In the genomic region with DNA sequence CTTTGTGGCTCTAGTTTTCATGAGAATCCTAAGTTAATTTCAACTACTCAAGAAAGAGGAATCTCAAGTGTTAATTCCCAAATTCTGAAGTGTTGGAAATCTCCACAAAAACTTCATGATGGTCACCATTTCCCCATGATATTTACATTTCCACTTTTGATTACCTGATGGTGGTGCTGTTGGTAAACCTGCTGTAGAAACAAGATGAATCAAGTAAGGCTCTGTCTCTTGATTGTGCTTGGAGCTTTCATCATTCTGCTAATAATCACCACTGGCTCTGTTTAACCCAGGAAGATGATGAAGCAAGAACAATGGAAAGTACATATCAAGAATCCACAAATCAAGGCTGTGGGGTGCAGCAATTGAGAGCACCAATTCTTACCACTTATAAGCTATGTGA, we compare ENCODE assay signal across 15 cellular contexts.
A peak's percentile ranks its signal among the peaks of the same experiment; 100 is the strongest.
DNase-seq lines count a peak whose midpoint lies in the region; ATAC-seq, FAIRE-seq and TF ChIP-seq lines count a peak whose summit lies in the region.
"Had no signal": no experiment of that assay in that cellular context is flagged by ENCODE, and none has a peak within 500 bp of the region (broad histone marks: within the 10 kb centered on the region; RNA-seq: fewer than 3 reads in every experiment).

No MANE protein-coding gene starts in this region.

- H3K4me1 Mint-ChIP-seq in CD14-positive monocyte = no peaks in the 10 kb centered on the region
- no peaks in the 10 kb centered on the region for H3K4me1 Mint-ChIP-seq in activated naive CD8-positive, alpha-beta T cell treated with anti-CD3 and anti-CD28 coated beads, Interleukin-2, amount 50 U/mL, for 24 hours
- H3K4me1 Mint-ChIP-seq: activated CD4-positive, alpha-beta T cell treated with anti-CD3 and anti-CD28 coated beads, Interleukin-2, amount 10 ng/mL, durations not matched to agents 24 days and 14 days; activated naive CD8-positive, alpha-beta T cell treated with anti-CD3 and anti-CD28 coated beads, Interleukin-2, amount 10 ng/mL, durations not matched to agents 7 days and 5 days; mesothelial cell of epicardium had no signal

- SMC1A ChIA-PET in GM12878 (lab: Charles Lee; ENCODE audit: uncharacterized antibody, unreplicated experiment) = interaction anchor here (0.7 to 2.7 kb wide), 2 partner anchors 224 to 637 kb away, joined by 3 to 15 read pairs; no protein-coding TSS in a partner anchor

- TF ChIP-seq POLR2A in GM12878 (IDR thresholded peaks at IDR 0.05; ENCODE audit: low read depth, low read length) (no peak), testis (IDR thresholded peaks at IDR 0.05) (no peak)

- no peak overlapping the region for H2AFZ ChIP-seq in GM12878 (ENCODE audit: control insufficient read depth, low read depth, low read length)

- H3K4me1 ChIP-seq in GM12878 (ENCODE audit: control insufficient read depth, insufficient read depth, low read length) = no peaks in the 10 kb centered on the region
- H3K4me1 ChIP-seq in testis = no peaks in the 10 kb centered on the region

- in situ Hi-C loops in GM12878 (cut with MboI) = no loop called here

- no peaks in the 10 kb centered on the region for H3K79me2 ChIP-seq in GM12878 (ENCODE audit: control insufficient read depth, insufficient read depth, low read length)

- no peaks in the 10 kb centered on the region for H3K36me3 ChIP-seq in GM12878 (ENCODE audit: control insufficient read depth in 2 of 2, insufficient read depth in 2 of 2, low read length in 1 of 2)
- H3K36me3 ChIP-seq in kidney epithelial cell (ENCODE audit: control insufficient read depth, insufficient read depth, low read length) = no peaks in the 10 kb centered on the region
- H3K36me3 ChIP-seq in testis (ENCODE audit: low read depth, missing control alignments) = no peaks in the 10 kb centered on the region

- peak; percentile 50 for TF ChIP-seq RAD21 in GM12878 (IDR thresholded peaks at IDR 0.05; ENCODE audit: insufficient read depth, low read depth, low read length)

- no peak overlapping the region for H3K27ac Mint-ChIP-seq in CD14-positive monocyte
- no peak overlapping the region for H3K27ac Mint-ChIP-seq in activated naive CD8-positive, alpha-beta T cell treated with anti-CD3 and anti-CD28 coated beads, Interleukin-2, amount 50 U/mL, for 24 hours
- H3K27ac Mint-ChIP-seq: activated CD4-positive, alpha-beta T cell treated with anti-CD3 and anti-CD28 coated beads, Interleukin-2, amount 10 ng/mL, durations not matched to agents 24 days and 14 days; activated naive CD8-positive, alpha-beta T cell treated with anti-CD3 and anti-CD28 coated beads, Interleukin-2, amount 10 ng/mL, durations not matched to agents 7 days and 5 days; mesothelial cell of epicardium had no signal

- BruUV-seq in GM12878 (replicated peaks; lab: Mats Ljungman, UMichigan) = no TSS peak

- TF ChIP-seq CTCF in CD14-positive monocyte (IDR thresholded peaks at IDR 0.05) (peak; percentile 24), GM12878 (IDR thresholded peaks at IDR 0.05 in 2 of 3, conservative IDR thresholded peaks at IDR 0.05 in 1 of 3; ENCODE audit: control insufficient read depth in 2 of 3, extremely low read depth in 1 of 3, insufficient read depth in 1 of 3, low read depth in 3 of 3, low read length in 3 of 3) (peak in 2 of 3 experiments; percentile 11 to 33; a peak in 2 of 6 replicates), kidney epithelial cell (IDR thresholded peaks at IDR 0.05; ENCODE audit: insufficient read depth, low read length, poor library complexity, severe bottlenecking) (peak; percentile 23), testis (IDR thresholded peaks at IDR 0.05) (no peak)

- H3K4me3 Mint-ChIP-seq in CD14-positive monocyte = no peak overlapping the region
- no peak overlapping the region for H3K4me3 Mint-ChIP-seq in activated naive CD8-positive, alpha-beta T cell treated with anti-CD3 and anti-CD28 coated beads, Interleukin-2, amount 50 U/mL, for 24 hours
- H3K4me3 Mint-ChIP-seq: activated CD4-positive, alpha-beta T cell treated with anti-CD3 and anti-CD28 coated beads, Interleukin-2, amount 10 ng/mL, durations not matched to agents 24 days and 14 days; activated naive CD8-positive, alpha-beta T cell treated with anti-CD3 and anti-CD28 coated beads, Interleukin-2, amount 10 ng/mL, durations not matched to agents 7 days and 5 days; mesothelial cell of epicardium had no signal

- POLR2A ChIA-PET in GM12878 (lab: Charles Lee) = no interaction called here

- H3K9me3 ChIP-seq in GM12878 (replicated peaks; ENCODE audit: control insufficient read depth, insufficient read depth, low read length) (no peaks in the 10 kb centered on the region), testis (no peaks in the 10 kb centered on the region)

- H3K4me2 ChIP-seq in GM12878 (ENCODE audit: control insufficient read depth, insufficient read depth) = no peak overlapping the region

- H3K27me3 Mint-ChIP-seq in CD14-positive monocyte (ENCODE audit: low read depth in 3 of 3) = peaks cover 0 to 2% (median 1%) of the 10 kb centered on the region in 3 donors
- H3K27me3 Mint-ChIP-seq in activated naive CD8-positive, alpha-beta T cell treated with anti-CD3 and anti-CD28 coated beads, Interleukin-2, amount 50 U/mL, for 24 hours = no peaks in the 10 kb centered on the region

- H3K27me3 ChIP-seq in GM12878 (replicated peaks in 1 of 2; ENCODE audit: control insufficient read depth in 2 of 2, insufficient read depth in 2 of 2, low read length in 1 of 2) (no peaks in the 10 kb centered on the region; a peak in 1 of 4 replicates), kidney epithelial cell (ENCODE audit: control insufficient read depth, insufficient read depth, low read length) (no peaks in the 10 kb centered on the region), testis (no peaks in the 10 kb centered on the region)

- H3K36me3 Mint-ChIP-seq in CD14-positive monocyte = no peaks in the 10 kb centered on the region
- no peaks in the 10 kb centered on the region for H3K36me3 Mint-ChIP-seq in activated naive CD8-positive, alpha-beta T cell treated with anti-CD3 and anti-CD28 coated beads, Interleukin-2, amount 50 U/mL, for 24 hours (ENCODE audit: low read depth)
- H3K36me3 Mint-ChIP-seq: mesothelial cell of epicardium had no signal

- CTCF ChIA-PET in GM12878 (lab: Yijun Ruan, JAX) = interaction anchor here (0.9 to 2.8 kb wide), 3 partner anchors 208 to 318 kb away, joined by 3 to 12 read pairs (median 4); no protein-coding TSS in a partner anchor

- no peak for FAIRE-seq in GM12878 (lab: Jason Lieb, UNC)
- FAIRE-seq: GM12892 had no signal

- DNase-seq in CD14-positive monocyte (ENCODE audit: low spot score) (no peak), LHCN-M2 (ENCODE audit: low read depth) (peak; percentile 10), GM12878 (ENCODE audit: low read depth, low spot score) (no peak), kidney epithelial cell (ENCODE audit: low read depth) (no peak), testis (no peak), iPS-NIHi11 (ENCODE audit: low spot score) (no peak)
- DNase-seq in stimulated activated CD4-positive, alpha-beta T cell treated with anti-CD3 and anti-CD28 coated beads, Interleukin-4, amount 100 ng/mL, for 24 hours = no peak
- no peak for DNase-seq in activated naive CD8-positive, alpha-beta T cell treated with anti-CD3 and anti-CD28 coated beads, Interleukin-2, amount 50 U/mL, for 24 hours
- DNase-seq: activated CD4-positive, alpha-beta T cell treated with anti-CD3 and anti-CD28 coated beads, Interleukin-2, amount 10 ng/mL, durations not matched to agents 24 days and 14 days; activated naive CD8-positive, alpha-beta T cell treated with anti-CD3 and anti-CD28 coated beads, Interleukin-2, amount 10 ng/mL, durations not matched to agents 7 days and 5 days; NCI-H2107; SIG-M5 had no signal

- no peak overlapping the region for H3K4me3 ChIP-seq in GM12878
- no peak overlapping the region for H3K4me3 ChIP-seq in kidney epithelial cell (ENCODE audit: low read depth, low read length)
- no peak overlapping the region for H3K4me3 ChIP-seq in testis

- peaks cover 0 to 3% (median 0%) of the 10 kb centered on the region in 7 donors for H3K9me3 Mint-ChIP-seq in CD14-positive monocyte
- H3K9me3 Mint-ChIP-seq in activated naive CD8-positive, alpha-beta T cell treated with anti-CD3 and anti-CD28 coated beads, Interleukin-2, amount 50 U/mL, for 24 hours = no peaks in the 10 kb centered on the region
- H3K9me3 Mint-ChIP-seq: activated CD4-positive, alpha-beta T cell treated with anti-CD3 and anti-CD28 coated beads, Interleukin-2, amount 10 ng/mL, durations not matched to agents 24 days and 14 days; mesothelial cell of epicardium had no signal

- no peak overlapping the region for H3K27ac ChIP-seq in GM12878 (ENCODE audit: control insufficient read depth, insufficient read depth)
- H3K27ac ChIP-seq in testis = no peak overlapping the region
- H3K27ac ChIP-seq: epithelial cell of prostate had no signal

- no peaks in the 10 kb centered on the region for H4K20me1 ChIP-seq in GM12878 (ENCODE audit: control insufficient read depth, insufficient read depth)

- intact Hi-C loops in CD14-positive monocyte (cut with micrococcal nuclease) (no loop called here), GM12878 (cut with micrococcal nuclease; ENCODE audit: unreplicated experiment) (loop anchor here (10.0 kb wide), 1 partner anchor 223 kb away; no protein-coding TSS in a partner anchor), testis (cut with DNase I; ENCODE audit: low total_unique reads) (no loop called here)

- no peak for TF ChIP-seq EP300 in GM12878 (IDR thresholded peaks at IDR 0.05; ENCODE audit: borderline replicate concordance in 1 of 2, control insufficient read depth in 1 of 2, low read depth in 2 of 2, low read length in 2 of 2)

- RAD21 ChIA-PET in GM12878 (lab: Charles Lee; ENCODE audit: unreplicated experiment) = interaction anchor here (1.5 kb wide), 1 partner anchor 223 kb away, joined by 7 read pairs; no protein-coding TSS in a partner anchor

- ATAC-seq in GM12878 = no peak
- no peak for ATAC-seq in activated naive CD8-positive, alpha-beta T cell treated with anti-CD3 and anti-CD28 coated beads, Interleukin-2, amount 50 U/mL, for 24 hours

- H3K9ac ChIP-seq in GM12878 (ENCODE audit: control insufficient read depth, insufficient read depth, low read length) = no peak overlapping the region

TF ChIP-seq in GM12878, 131 proteins besides CTCF, POLR2A, EP300 and RAD21:
- TF ChIP-seq GABPA (IDR thresholded peaks at IDR 0.05; ENCODE audit: low read depth) (no peak), SMC3 (IDR thresholded peaks at IDR 0.05; ENCODE audit: borderline replicate concordance, low read length) (peak; percentile 41; the same call in 1 of the 2 replicates)

Comparison
In these comparisons a context has a peak if more than half of its experiments do, and no peak if none do; other contexts are left out.
1. CTCF ChIP-seq: peak in CD14-positive monocyte (single experiment), GM12878 (2 of 3) and kidney epithelial cell (single experiment); none in testis (0 of 3).